Comparison of ENCODE assay signal across 8 cellular contexts in the genomic region with DNA sequence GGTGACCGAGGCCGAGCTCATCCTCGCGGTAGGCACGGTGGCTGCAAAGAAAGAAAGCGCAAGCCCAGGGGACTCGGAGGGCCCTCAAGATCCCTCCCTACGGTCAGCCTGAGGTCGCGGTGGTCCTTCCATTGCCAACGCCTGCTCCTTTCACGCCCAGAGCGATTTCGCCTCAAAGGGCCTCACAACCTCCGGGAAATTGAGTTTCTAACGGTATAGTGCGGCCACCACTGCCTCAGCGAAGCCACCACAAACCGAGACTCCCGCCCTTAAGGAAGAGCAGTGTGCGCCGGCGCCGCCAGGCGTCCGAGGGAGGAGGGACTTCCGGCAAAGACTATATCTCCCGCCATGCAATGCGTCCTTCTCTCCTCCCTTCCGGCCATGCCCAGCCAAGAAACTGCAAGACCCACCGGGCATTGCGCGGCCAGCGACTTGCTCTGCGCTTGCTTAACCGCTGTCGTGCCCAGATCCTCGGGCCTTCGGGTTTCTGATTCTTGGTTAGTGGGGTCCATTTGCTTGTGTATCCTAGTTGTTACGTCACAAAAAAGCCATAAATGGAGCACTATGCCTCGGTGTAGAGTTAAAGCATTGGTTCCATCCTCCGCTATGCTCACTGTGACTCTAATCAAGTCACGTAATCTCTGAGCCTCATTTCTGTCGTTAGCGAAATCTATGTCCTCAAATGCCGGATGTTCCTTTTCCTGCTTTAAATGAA. TPM values are rescaled to one million over a fixed set of nuclear protein-coding genes. Genes with fewer than 3 reads are reported as not detected.
A peak's percentile ranks its signal among the peaks of the same experiment; 100 is the strongest.
DNase-seq lines count a peak whose midpoint lies in the region; ATAC-seq and TF ChIP-seq lines count a peak whose summit lies in the region.

A gene with protein sequence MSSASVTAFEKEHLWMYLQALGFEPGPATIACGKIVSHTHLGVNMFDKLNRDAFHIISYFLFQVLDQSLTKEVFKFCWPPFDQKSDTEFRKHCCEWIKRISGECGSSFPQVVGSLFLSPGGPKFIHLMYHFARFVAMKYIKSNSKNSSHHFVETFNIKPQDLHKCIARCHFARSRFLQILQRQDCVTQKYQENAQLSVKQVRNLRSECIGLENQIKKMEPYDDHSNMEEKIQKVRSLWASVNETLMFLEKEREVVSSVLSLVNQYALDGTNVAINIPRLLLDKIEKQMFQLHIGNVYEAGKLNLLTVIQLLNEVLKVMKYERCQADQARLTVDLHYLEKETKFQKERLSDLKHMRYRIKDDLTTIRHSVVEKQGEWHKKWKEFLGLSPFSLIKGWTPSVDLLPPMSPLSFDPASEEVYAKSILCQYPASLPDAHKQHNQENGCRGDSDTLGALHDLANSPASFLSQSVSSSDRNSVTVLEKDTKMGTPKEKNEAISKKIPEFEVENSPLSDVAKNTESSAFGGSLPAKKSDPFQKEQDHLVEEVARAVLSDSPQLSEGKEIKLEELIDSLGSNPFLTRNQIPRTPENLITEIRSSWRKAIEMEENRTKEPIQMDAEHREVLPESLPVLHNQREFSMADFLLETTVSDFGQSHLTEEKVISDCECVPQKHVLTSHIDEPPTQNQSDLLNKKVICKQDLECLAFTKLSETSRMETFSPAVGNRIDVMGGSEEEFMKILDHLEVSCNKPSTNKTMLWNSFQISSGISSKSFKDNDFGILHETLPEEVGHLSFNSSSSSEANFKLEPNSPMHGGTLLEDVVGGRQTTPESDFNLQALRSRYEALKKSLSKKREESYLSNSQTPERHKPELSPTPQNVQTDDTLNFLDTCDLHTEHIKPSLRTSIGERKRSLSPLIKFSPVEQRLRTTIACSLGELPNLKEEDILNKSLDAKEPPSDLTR (minus strand): TSS at position 274 of the 715 bp plus-strand sequence. CDS start 253 bp downstream, at position 21.

- DNase-seq in AG20443 (ENCODE audit: low spot score) (peak; percentile 98), NCI-H446 (lab: John Stamatoyannopoulos, UW) (peak; percentile 93 to 98), inferior parietal cortex (ENCODE audit: extremely low spot score) (peak; percentile 97), spleen (peak; percentile 99)
- peak; percentile 78 for DNase-seq in activated CD4-positive, CD25-positive, alpha-beta regulatory T cell treated with anti-CD3 and anti-CD28 coated beads, Interleukin-2, amount 50 U/mL, for 16 hours (ENCODE audit: low read depth, low spot score)
- DNase-seq in central memory CD8-positive, alpha-beta T cell (ENCODE audit: low spot score in 2 of 2) = peak; percentile 86 to 92

- peak within 1 kb of the TSS; percentile 93 for H3K4me3 Mint-ChIP-seq in central memory CD8-positive, alpha-beta T cell

- H3K27ac Mint-ChIP-seq in central memory CD8-positive, alpha-beta T cell (ENCODE audit: low read depth) = peak within 1 kb of the TSS; percentile 93

- TF ChIP-seq CTCF in spleen (IDR thresholded peaks at IDR 0.05 in 8 of 11, conservative IDR thresholded peaks at IDR 0.05 in 3 of 11) = peak; percentile 56 to 95 (median 84)

- H3K4me1 ChIP-seq in spleen = peaks cover 10 to 42% (median 27%) of the 10 kb centered on the region in 6 donors

- 2 to 10% (median 5%) methylated on average over 35 to 46 of the region's 46 CpGs for WGBS in spleen, 5 donors

- H3K36me3 ChIP-seq in spleen = peaks cover 0 to 16% (median 0%) of the 10 kb centered on the region in 6 donors

- no peaks in the 10 kb centered on the region for H3K9me3 ChIP-seq in spleen

- intact Hi-C loops in spleen (cut with DNase I; ENCODE audit: low total_unique reads) = loop anchor here (10.0 kb wide), 2 partner anchors 48 to 72 kb away; no protein-coding TSS in a partner anchor

- H3K27me3 Mint-ChIP-seq in central memory CD8-positive, alpha-beta T cell = no peaks in the 10 kb centered on the region

- H3K4me3 ChIP-seq in spleen = peak within 1 kb of the TSS; percentile 75 to 94 (median 87)

- no peak for TF ChIP-seq POLR2A in spleen (IDR thresholded peaks at IDR 0.05)

- H3K4me1 Mint-ChIP-seq in central memory CD8-positive, alpha-beta T cell = peaks cover 25% of the 10 kb centered on the region

- H3K27ac ChIP-seq in spleen = peak within 1 kb of the TSS; percentile 85 to 96 (median 94)

- H3K9me3 Mint-ChIP-seq in central memory CD8-positive, alpha-beta T cell = no peaks in the 10 kb centered on the region

- H3K36me3 Mint-ChIP-seq in central memory CD8-positive, alpha-beta T cell (ENCODE audit: insufficient read depth) = peaks cover 13% of the 10 kb centered on the region

- no peaks in the 10 kb centered on the region for H3K27me3 ChIP-seq in spleen (replicated peaks in 1 of 7)

- peak; percentile 100 for ATAC-seq in GM19025 (IDR thresholded peaks at IDR 0.05; ENCODE audit: low read depth, unreplicated experiment)
- peak; percentile 98 for ATAC-seq in HG03342 (IDR thresholded peaks at IDR 0.05; ENCODE audit: unreplicated experiment)
- ATAC-seq in central memory CD8-positive, alpha-beta T cell (replicated peaks; ENCODE audit: extremely low read depth, poor library complexity, severe bottlenecking) = peak; percentile 96

RNA-seq across cellular contexts. Expression of the gene that starts here (rescaled TPM):
- total RNA-seq in spleen = 10 to 100 TPM; 10.1 to 13.5 (median 12.8) TPM
- polyA plus RNA-seq in spleen = 1 to 10 TPM; 4.4 to 4.7 (median 4.6) TPM

Comparison
In these comparisons a context has a peak if more than half of its experiments do, and no peak if none do; other contexts are left out.
1. Peak in every context shown above with its lines: DNase-seq, ATAC-seq, H3K4me3 ChIP-seq and H3K27ac ChIP-seq.